In genomic region chr16:29812754-29813643, GRCh38 we compare ENCODE assay signal across 6 cellular contexts. TPM values are rescaled to one million over a fixed set of nuclear protein-coding genes. Genes with fewer than 3 reads are reported as not detected.
DNase-seq lines count a peak whose midpoint lies in the region; ATAC-seq and TF ChIP-seq lines count a peak whose summit lies in the region.
"Had no signal": no experiment of that assay in that cellular context is flagged by ENCODE, and none has a peak within 500 bp of the region (broad histone marks: within the 10 kb centered on the region; RNA-seq: fewer than 3 reads in every experiment).

No MANE protein-coding gene starts in this region.

- DNase-seq in Peyer's patch, result no peak
- DNase-seq in smooth muscle cell (lab: John Stamatoyannopoulos, UW; ENCODE audit: unreplicated experiment), result no peak
- DNase-seq in stimulated activated CD4-positive, alpha-beta T cell treated with anti-CD3 and anti-CD28 coated beads, Interleukin-2, amount 100 ng/mL, for 24 hours, result no peak
- DNase-seq: central memory CD4-positive, alpha-beta T cell had no signal

- H4K20me1 ChIP-seq in smooth muscle cell (ENCODE audit: low read depth), result peaks cover 27% of the 10 kb centered on the region

- H3K4me1 ChIP-seq in Peyer's patch (peaks cover 4 to 82% (median 39%) of the 10 kb centered on the region in 4 donors), esophagus (ENCODE audit: control insufficient read depth in 2 of 2, insufficient read depth in 2 of 2, low read length in 1 of 2) (peaks cover 11 to 38% of the 10 kb centered on the region in 2 donors), smooth muscle cell (ENCODE audit: low read depth) (peaks cover 56% of the 10 kb centered on the region)

- no peak overlapping the region for H2AFZ ChIP-seq in smooth muscle cell (ENCODE audit: low read depth)

- TF ChIP-seq CTCF in Peyer's patch (IDR thresholded peaks at IDR 0.05) (no peak), smooth muscle cell (IDR thresholded peaks at IDR 0.05; ENCODE audit: borderline replicate concordance, insufficient read depth, poor library complexity, severe bottlenecking) (no peak)

- peak overlapping the region in 2 of 4 donors; percentile 51 to 53 for H3K4me3 ChIP-seq in Peyer's patch
- no peak overlapping the region for H3K4me3 ChIP-seq in esophagus (ENCODE audit: low read depth in 1 of 2, low read length in 2 of 2)
- peak overlapping the region; percentile 63 for H3K4me3 ChIP-seq in smooth muscle cell

- H3K79me2 ChIP-seq in smooth muscle cell (ENCODE audit: low read depth), result peaks cover 51% of the 10 kb centered on the region

- H3K9ac ChIP-seq in smooth muscle cell (ENCODE audit: low read depth), result peak overlapping the region; percentile 77

- H3K4me2 ChIP-seq in smooth muscle cell, result peak overlapping the region; percentile 94

- no peaks in the 10 kb centered on the region for H3K9me3 ChIP-seq in Peyer's patch
- H3K9me3 ChIP-seq in esophagus (ENCODE audit: control insufficient read depth in 2 of 2, insufficient read depth in 1 of 2, low read depth in 1 of 2, low read length in 1 of 2), result no peaks in the 10 kb centered on the region
- H3K9me3 ChIP-seq in smooth muscle cell (replicated peaks; ENCODE audit: low read depth), result no peaks in the 10 kb centered on the region

- TF ChIP-seq POLR2A in Peyer's patch (IDR thresholded peaks at IDR 0.05), result no peak

- H3K27me3 ChIP-seq in Peyer's patch, result no peaks in the 10 kb centered on the region
- no peaks in the 10 kb centered on the region for H3K27me3 ChIP-seq in esophagus (ENCODE audit: control insufficient read depth in 1 of 2, insufficient read depth in 2 of 2, low read length in 2 of 2)
- H3K27me3 ChIP-seq in smooth muscle cell (ENCODE audit: low read depth), result no peaks in the 10 kb centered on the region

- peak overlapping the region; percentile 63 to 98 (median 86) for H3K27ac ChIP-seq in Peyer's patch
- peak overlapping the region; percentile 75 to 89 for H3K27ac ChIP-seq in esophagus (ENCODE audit: low read depth in 2 of 2, low read length in 1 of 2)
- H3K27ac ChIP-seq in smooth muscle cell (ENCODE audit: low read depth), result peak overlapping the region; percentile 95

- H3K36me3 ChIP-seq in Peyer's patch (peaks cover 0 to 15% (median 0%) of the 10 kb centered on the region in 3 donors), esophagus (ENCODE audit: control insufficient read depth in 2 of 2, insufficient read depth in 2 of 2, low read length in 1 of 2) (peaks cover 4 to 15% of the 10 kb centered on the region in 2 donors), smooth muscle cell (ENCODE audit: low read depth) (no peaks in the 10 kb centered on the region)

- H3F3A ChIP-seq in smooth muscle cell (ENCODE audit: low read depth), result peaks cover 29% of the 10 kb centered on the region

- WGBS in esophagus, 2 donors, result 74 to 77% methylated on average over 9 of the region's 9 CpGs
- 58% methylated on average over 8 of the region's 9 CpGs for WGBS in smooth muscle cell (ENCODE audit: low lambda C conversion rate)

- ATAC-seq in GM21786 (IDR thresholded peaks at IDR 0.05; ENCODE audit: unreplicated experiment), result no peak

RNA-seq across cellular contexts. Expression of gene PRRT2, which starts 1.0 kb away (rescaled TPM):
- total RNA-seq in Peyer's patch, result 1 to 10 TPM in 2 of 4 donors, under 1 TPM in 1, not detected in 1; 0.95 to 3.3 (median 2.5) TPM
- polyA plus RNA-seq in esophagus, result 1 to 10 TPM; 1.1 to 2.1 TPM
- total RNA-seq in smooth muscle cell, result 12.2 and 25.9 TPM in 2 replicates
- 12.2 and 20.1 TPM in 2 replicates for polyA plus RNA-seq in smooth muscle cell

RNA-seq across cellular contexts. Expression of gene PAGR1, which starts 3.0 kb away (rescaled TPM):
- total RNA-seq in Peyer's patch (10 to 100 TPM; 39.5 to 50.3 (median 48.3) TPM), smooth muscle cell (15.6 and 21.1 TPM in 2 replicates)
- polyA plus RNA-seq in esophagus (10 to 100 TPM; 23.2 to 32.4 TPM), smooth muscle cell (34.5 and 44.8 TPM in 2 replicates)

RNA-seq across cellular contexts. Expression of gene MAZ, which starts 6.7 kb away (rescaled TPM):
- 100 to 1,000 TPM; 124 to 208 (median 135) TPM for total RNA-seq in Peyer's patch
- polyA plus RNA-seq in esophagus, result 100 to 1,000 TPM in 1 of 2 donors, 10 to 100 TPM in 1; 95.9 to 111 TPM
- total RNA-seq in smooth muscle cell, result 77.2 and 104 TPM in 2 replicates
- polyA plus RNA-seq in smooth muscle cell, result 215 and 229 TPM in 2 replicates

RNA-seq across cellular contexts. Expression of gene MVP, which starts 7.3 kb away (rescaled TPM):
- total RNA-seq in Peyer's patch (100 to 1,000 TPM; 222 to 709 (median 645) TPM), smooth muscle cell (47.5 and 57.4 TPM in 2 replicates)
- polyA plus RNA-seq in esophagus (10 to 100 TPM; 63.3 to 69.4 TPM), smooth muscle cell (110 and 123 TPM in 2 replicates)

RNA-seq across cellular contexts. Expression of gene KIF22, which starts 22.4 kb away (rescaled TPM):
- 100 to 1,000 TPM in 2 of 4 donors, 10 to 100 TPM in 2; 31.9 to 157 (median 72.8) TPM for total RNA-seq in Peyer's patch
- 10 to 100 TPM; 43.3 to 57.9 TPM for polyA plus RNA-seq in esophagus
- total RNA-seq in smooth muscle cell, result 16.0 and 19.8 TPM in 2 replicates
- 33.5 and 35.7 TPM in 2 replicates for polyA plus RNA-seq in smooth muscle cell
